Comparison of ENCODE assay signal across 8 cellular contexts in genomic region chr16:70433456-70434103, GRCh38. TPM values are rescaled to one million over a fixed set of nuclear protein-coding genes. Genes with fewer than 3 reads are reported as not detected.
A peak's percentile ranks its signal among the peaks of the same experiment; 100 is the strongest.
DNase-seq lines count a peak whose midpoint lies in the region; ATAC-seq and TF ChIP-seq lines count a peak whose summit lies in the region.

No MANE protein-coding gene starts in this region.

- H3K27ac Mint-ChIP-seq in MCF 10A (ENCODE audit: low read depth, unreplicated experiment), result no peak overlapping the region

- CTCF ChIA-PET in A673 (lab: Charles Lee) (interaction anchor here (0.6 kb wide), 1 partner anchor 48 kb away, joined by 8 read pairs; no protein-coding TSS in a partner anchor), MCF 10A (lab: Yijun Ruan, JAX) (interaction anchor here (0.6 to 1.4 kb wide), 2 partner anchors 21 to 64 kb away, joined by 3 to 6 read pairs; no protein-coding TSS in a partner anchor)

- no peaks in the 10 kb centered on the region for H3K36me3 ChIP-seq in A673 (ENCODE audit: insufficient read depth, low read length, poor library complexity, severe bottlenecking)

- TF ChIP-seq CTCF in A673 (conservative IDR thresholded peaks at IDR 0.05; ENCODE audit: low read depth, low read length) (no peak), MCF 10A (IDR thresholded peaks at IDR 0.05; ENCODE audit: unreplicated experiment) (no peak)

- H3K27ac ChIP-seq in A673 (ENCODE audit: low read depth, low read length, poor library complexity, severe bottlenecking), result peak overlapping the region; percentile 64

- peaks cover 51% of the 10 kb centered on the region for H3K4me1 ChIP-seq in A673 (ENCODE audit: insufficient read depth, low read length, poor library complexity, severe bottlenecking)

- H3K27me3 Mint-ChIP-seq in MCF 10A (ENCODE audit: insufficient read depth, unreplicated experiment), result no peaks in the 10 kb centered on the region

- ATAC-seq in GM18505 (IDR thresholded peaks at IDR 0.05; ENCODE audit: unreplicated experiment) (no peak), HG03139 (IDR thresholded peaks at IDR 0.05; ENCODE audit: unreplicated experiment) (no peak)

- intact Hi-C loops in A673 (cut with micrococcal nuclease; ENCODE audit: unreplicated experiment), result no loop called here
- intact Hi-C loops in MCF 10A (cut with micrococcal nuclease), result no loop called here

- TF ChIP-seq POLR2A in GM18505 (IDR thresholded peaks at IDR 0.05; ENCODE audit: borderline replicate concordance, extremely low read depth, insufficient read depth, insufficient read length), result no peak

- no peaks in the 10 kb centered on the region for H3K27me3 ChIP-seq in A673 (replicated peaks; ENCODE audit: insufficient read depth, low read depth, low read length, poor library complexity)

- peaks cover 30% of the 10 kb centered on the region for H3K4me1 Mint-ChIP-seq in MCF 10A (ENCODE audit: insufficient read depth, unreplicated experiment)

- peak; percentile 52 for DNase-seq in A673 (ENCODE audit: low spot score)
- DNase-seq in HT1080 (ENCODE audit: low read depth), result peak; percentile 87
- peak; percentile 38 for DNase-seq in MCF 10A (ENCODE audit: unreplicated experiment)
- DNase-seq in lung microvascular endothelial cell (ENCODE audit: low read depth in 2 of 2), result peak; percentile 32 to 87
- no peak for DNase-seq in NCI-H345 (lab: John Stamatoyannopoulos, UW)
- DNase-seq in HuH-7 (ENCODE audit: low spot score), result no peak

- POLR2A ChIA-PET in A673 (lab: Charles Lee; ENCODE audit: low non-redundant PET) (no interaction called here), MCF 10A (lab: Yijun Ruan, JAX) (interaction anchor here (0.5 to 1.3 kb wide), 4 partner anchors 9 to 90 kb away, joined by 3 to 5 read pairs (median 3); partner anchors contain the start of genes COG4 and DDX19A)

- H3K4me3 ChIP-seq in A673 (ENCODE audit: low read depth, low read length, poor library complexity, severe bottlenecking), result no peak overlapping the region

- H3K4me3 Mint-ChIP-seq in MCF 10A (ENCODE audit: unreplicated experiment), result no peak overlapping the region

- BruUV-seq in A673 (replicated peaks; lab: Mats Ljungman, UMichigan), result no TSS peak
- BruUV-seq in MCF 10A (replicated peaks; lab: Mats Ljungman, UMichigan), result no TSS peak

- no peaks in the 10 kb centered on the region for H3K9me3 ChIP-seq in A673 (ENCODE audit: low read depth, low read length, poor library complexity, severe bottlenecking)

- no peaks in the 10 kb centered on the region for H3K9me3 Mint-ChIP-seq in MCF 10A (ENCODE audit: unreplicated experiment)

- H3K36me3 Mint-ChIP-seq in MCF 10A (ENCODE audit: insufficient read depth, unreplicated experiment), result no peaks in the 10 kb centered on the region

RNA-seq across cellular contexts. Expression of gene ST3GAL2, which starts 5.3 kb away (rescaled TPM):
- 26.5 and 29.0 TPM in 2 replicates for total RNA-seq in A673 (2021)
- 27.9 and 38.1 TPM in 2 replicates for total RNA-seq in HT1080 (2014; rRNA removed; shearing (Covaris generic))
- polyA plus RNA-seq in HT1080 (2015; cell fraction: cytosol; rRNA removed), result 16.8 and 17.1 TPM in 2 replicates
- 13.4 and 17.3 TPM in 2 replicates for polyA plus RNA-seq in HT1080 (2015; cell fraction: nucleus; rRNA removed)
- total RNA-seq in MCF 10A (2022), result 7.7 and 10.3 TPM in 2 replicates
- total RNA-seq in lung microvascular endothelial cell, result 29.0 and 37.9 TPM in 2 replicates

RNA-seq across cellular contexts. Expression of gene FCSK, which starts 20.8 kb away (rescaled TPM):
- total RNA-seq in A673 (2021), result 11.2 and 14.8 TPM in 2 replicates
- total RNA-seq in HT1080 (2014; rRNA removed; shearing (Covaris generic)), result 3.9 and 4.9 TPM in 2 replicates
- polyA plus RNA-seq in HT1080 (2015; cell fraction: cytosol; rRNA removed), result 2.7 and 3.1 TPM in 2 replicates
- polyA plus RNA-seq in HT1080 (2015; cell fraction: nucleus; rRNA removed), result 21.0 and 24.1 TPM in 2 replicates
- total RNA-seq in MCF 10A (2022), result 13.7 and 19.0 TPM in 2 replicates
- 6.8 and 9.7 TPM in 2 replicates for total RNA-seq in lung microvascular endothelial cell

Comparison
In these comparisons a context has a peak if more than half of its experiments do, and no peak if none do; other contexts are left out.
1. DNase-seq: peak in A673 (single experiment), HT1080 (single experiment), MCF 10A (single experiment) and lung microvascular endothelial cell (2 of 2); none in NCI-H345 (single experiment) and HuH-7 (single experiment).